In genomic region chr15:90184786-90185704, GRCh38 we compare ENCODE assay signal across 8 cellular contexts. TPM values are rescaled to one million over a fixed set of nuclear protein-coding genes. Genes with fewer than 3 reads are reported as not detected.
DNase-seq lines count a peak whose midpoint lies in the region; ATAC-seq and TF ChIP-seq lines count a peak whose summit lies in the region.

No MANE protein-coding gene starts in this region.

- no peaks in the 10 kb centered on the region for H3K9me3 Mint-ChIP-seq in WTC11

- TF ChIP-seq POLR2A in GM18505 (IDR thresholded peaks at IDR 0.05; ENCODE audit: borderline replicate concordance, extremely low read depth, insufficient read depth, insufficient read length), result peak; percentile 43

- no peaks in the 10 kb centered on the region for H3K36me3 Mint-ChIP-seq in WTC11

- H3K4me3 Mint-ChIP-seq in WTC11, result peak overlapping the region; percentile 76

- H3K27ac Mint-ChIP-seq in WTC11, result peak overlapping the region; percentile 75

- peaks cover 33% of the 10 kb centered on the region for H3K4me1 Mint-ChIP-seq in WTC11

- peak; percentile 74 for ATAC-seq in GM18505 (IDR thresholded peaks at IDR 0.05; ENCODE audit: unreplicated experiment)
- ATAC-seq in HG02852 (IDR thresholded peaks at IDR 0.05; ENCODE audit: unreplicated experiment), result peak; percentile 54
- ATAC-seq in WTC11, result peak; percentile 82

- CTCF ChIA-PET in WTC11 (lab: Charles Lee), result interaction anchor here (0.8 to 3.0 kb wide), 6 partner anchors 16 to 48 kb away, joined by 3 to 7 read pairs (median 5); partner anchors contain the start of genes CIB1, GDPGP1 and SEMA4B

- TF ChIP-seq CTCF in WTC11 (IDR thresholded peaks at IDR 0.05) (no peak), choroid plexus epithelial cell (conservative IDR thresholded peaks at IDR 0.05; ENCODE audit: low read depth, low read length) (no peak)

- peak overlapping the region; percentile 72 for H3K4me3 ChIP-seq in choroid plexus epithelial cell (ENCODE audit: low read depth, low read length)

- POLR2A ChIA-PET in WTC11 (lab: Charles Lee), result no interaction called here

- no peaks in the 10 kb centered on the region for H3K27me3 Mint-ChIP-seq in WTC11 (ENCODE audit: low read depth)

- peak; percentile 51 for DNase-seq in A172 (ENCODE audit: low spot score)
- peak; percentile 43 for DNase-seq in NCI-H2107 treated with DMSO at 0.1 percent for 48 hours (lab: John Stamatoyannopoulos, UW; ENCODE audit: unreplicated experiment)
- peak; percentile 73 for DNase-seq in WTC11 (ENCODE audit: low spot score)
- no peak for DNase-seq in choroid plexus epithelial cell (ENCODE audit: low read depth)
- peak; percentile 96 for DNase-seq in left kidney (ENCODE audit: low read depth, low spot score)
- peak; percentile 33 to 45 for DNase-seq in stimulated activated CD4-positive, alpha-beta T cell treated with anti-CD3 and anti-CD28 coated beads, Interleukin-2, amount 100 ng/mL, for 48 hours

TF ChIP-seq in WTC11, 78 proteins besides CTCF, POLR2A, EP300 and RAD21:
- TF ChIP-seq ZNF121 (CRISPR knock-in tag; IDR thresholded peaks at IDR 0.05), result no peak
- TF ChIP-seq MYBL2 (CRISPR knock-in tag; IDR thresholded peaks at IDR 0.05), result 0 out of 2 replicates have a peak, but pooled peaks have one; percentile 41
- no peak for TF ChIP-seq CBFB (CRISPR knock-in tag; IDR thresholded peaks at IDR 0.05; ENCODE audit: low read depth)
- no peak for TF ChIP-seq NFYB (CRISPR knock-in tag; conservative IDR thresholded peaks at IDR 0.05; ENCODE audit: low read depth)
- no peak for TF ChIP-seq ESRRA (CRISPR knock-in tag; IDR thresholded peaks at IDR 0.05; ENCODE audit: borderline replicate concordance)
- TF ChIP-seq NFE2L1 (CRISPR knock-in tag; IDR thresholded peaks at IDR 0.05), result 0 out of 2 replicates have a peak, but pooled peaks have one; percentile 54
- TF ChIP-seq FOXK1 (CRISPR knock-in tag; IDR thresholded peaks at IDR 0.05), result 0 out of 2 replicates have a peak, but pooled peaks have one; percentile 34
- no peak for TF ChIP-seq USF2 (CRISPR knock-in tag; IDR thresholded peaks at IDR 0.05)
- TF ChIP-seq, protein P1, sequence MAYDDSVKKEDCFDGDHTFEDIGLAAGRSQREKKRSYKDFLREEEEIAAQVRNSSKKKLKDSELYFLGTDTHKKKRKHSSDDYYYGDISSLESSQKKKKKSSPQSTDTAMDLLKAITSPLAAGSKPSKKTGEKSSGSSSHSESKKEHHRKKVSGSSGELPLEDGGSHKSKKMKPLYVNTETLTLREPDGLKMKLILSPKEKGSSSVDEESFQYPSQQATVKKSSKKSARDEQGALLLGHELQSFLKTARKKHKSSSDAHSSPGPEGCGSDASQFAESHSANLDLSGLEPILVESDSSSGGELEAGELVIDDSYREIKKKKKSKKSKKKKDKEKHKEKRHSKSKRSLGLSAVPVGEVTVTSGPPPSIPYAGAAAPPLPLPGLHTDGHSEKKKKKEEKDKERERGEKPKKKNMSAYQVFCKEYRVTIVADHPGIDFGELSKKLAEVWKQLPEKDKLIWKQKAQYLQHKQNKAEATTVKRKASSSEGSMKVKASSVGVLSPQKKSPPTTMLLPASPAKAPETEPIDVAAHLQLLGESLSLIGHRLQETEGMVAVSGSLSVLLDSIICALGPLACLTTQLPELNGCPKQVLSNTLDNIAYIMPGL (CRISPR knock-in tag; IDR thresholded peaks at IDR 0.05), result peak; percentile 78; the same call in 1 of the 2 replicates
- TF ChIP-seq SP1 (CRISPR knock-in tag; conservative IDR thresholded peaks at IDR 0.05), result peak; percentile 58
- TF ChIP-seq ATF2 (CRISPR knock-in tag; IDR thresholded peaks at IDR 0.05; ENCODE audit: borderline replicate concordance, low read depth), result no peak
- peak; percentile 67; the same call in 1 of the 2 replicates for TF ChIP-seq FOXP1 (CRISPR knock-in tag; IDR thresholded peaks at IDR 0.05; ENCODE audit: borderline replicate concordance)
- no peak for TF ChIP-seq EMX1 (CRISPR knock-in tag; IDR thresholded peaks at IDR 0.05)
- TF ChIP-seq FOXP4 (CRISPR knock-in tag; IDR thresholded peaks at IDR 0.05), result 0 out of 2 replicates have a peak, but pooled peaks have one; percentile 42
- peak; percentile 80; the same call in 1 of the 2 replicates for TF ChIP-seq E2F5 (CRISPR knock-in tag; IDR thresholded peaks at IDR 0.05)
- TF ChIP-seq JUN (CRISPR knock-in tag; IDR thresholded peaks at IDR 0.05), result no peak
- peak; percentile 82 for TF ChIP-seq ZNF423 (CRISPR knock-in tag; IDR thresholded peaks at IDR 0.05)

RNA-seq across cellular contexts. Expression of gene SEMA4B, which starts 16.1 kb away (rescaled TPM):
- 17.1 and 33.8 TPM in 2 replicates for total RNA-seq in A172 (2014; rRNA removed; shearing (Covaris generic))
- 50.1 to 53.3 TPM (median 50.2 TPM) in 3 replicates for total RNA-seq in WTC11 (2021)

RNA-seq across cellular contexts. Expression of gene CIB1, which starts 48.7 kb away (rescaled TPM):
- 35.1 and 52.7 TPM in 2 replicates for total RNA-seq in A172 (2014; rRNA removed; shearing (Covaris generic))
- total RNA-seq in WTC11 (2021), result 26.1 to 29.6 TPM (median 26.9 TPM) in 3 replicates

RNA-seq across cellular contexts. Expression of gene GDPGP1, which starts 49.0 kb away (rescaled TPM):
- total RNA-seq in A172 (2014; rRNA removed; shearing (Covaris generic)), result 4.8 and 5.7 TPM in 2 replicates
- 2.6 to 6.7 TPM (median 5.3 TPM) in 3 replicates for total RNA-seq in WTC11 (2021)
